7 cellular contexts compared by ENCODE assay signal in the genomic region with DNA sequence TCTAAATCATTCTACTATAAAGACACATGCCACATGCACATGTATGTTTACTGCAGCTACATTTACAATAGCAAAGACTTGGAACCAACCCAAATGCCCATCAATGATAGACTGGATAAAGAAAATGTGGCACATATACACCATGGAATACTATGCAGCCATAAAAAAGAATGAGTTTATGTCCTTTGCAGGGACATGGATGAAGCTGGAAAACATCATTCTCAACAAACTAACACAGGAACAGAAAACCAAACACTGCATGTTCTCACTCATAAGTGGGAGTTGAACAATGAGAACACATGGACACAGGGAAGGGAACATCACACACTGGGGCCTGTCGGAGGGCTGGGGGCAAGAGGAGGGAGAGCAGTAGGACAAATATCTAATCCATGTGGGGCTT.
DNase-seq lines count a peak whose midpoint lies in the region; ATAC-seq and TF ChIP-seq lines count a peak whose summit lies in the region.
"Not testable (repeated sequence)": the region's sequence is repeated elsewhere in the genome, so short reads cannot be mapped to it uniquely, and the experiment has no call there.

No MANE protein-coding gene starts in this region.

- POLR2A ChIA-PET in CD8-positive, alpha-beta T cell (lab: Charles Lee) = interaction anchor here (4.8 kb wide), 1 partner anchor 20 kb away, joined by 47 read pairs; no protein-coding TSS in a partner anchor
- POLR2A ChIA-PET in activated CD4-positive, alpha-beta memory T cell treated with anti-CD3 and anti-CD28 coated beads for 36 hours (lab: Charles Lee) = not testable (repeated sequence)

- not testable (repeated sequence) for DNase-seq in CD8-positive, alpha-beta T cell; SJCRH30; activated CD4-positive, alpha-beta memory T cell treated with anti-CD3 and anti-CD28 coated beads for 36 hours; endothelial cell (ENCODE audit: low spot score); natural killer cell; stimulated activated naive B cell treated with anti-CD40 and anti-IgM and Interleukin-4, amounts not matched to agents 10 μg/mL and 1 μg/mL and 100 μg/mL, for 72 hours

- peaks cover 82% of the 10 kb centered on the region for H3K4me1 Mint-ChIP-seq in CD8-positive, alpha-beta T cell (ENCODE audit: low read depth)
- peaks cover 74% of the 10 kb centered on the region for H3K4me1 Mint-ChIP-seq in activated CD4-positive, alpha-beta memory T cell treated with anti-CD3 and anti-CD28 coated beads for 36 hours (ENCODE audit: low read depth)
- H3K4me1 Mint-ChIP-seq in activated naive CD8-positive, alpha-beta T cell (ENCODE audit: low read depth) = peaks cover 83% of the 10 kb centered on the region
- peaks cover 72% of the 10 kb centered on the region for H3K4me1 Mint-ChIP-seq in endothelial cell (ENCODE audit: unreplicated experiment)
- H3K4me1 Mint-ChIP-seq in natural killer cell = peaks cover 87% of the 10 kb centered on the region in 2 donors
- peaks cover 52 to 93% of the 10 kb centered on the region in 2 donors for H3K4me1 Mint-ChIP-seq in stimulated activated naive B cell treated with anti-CD40 and anti-IgM and Interleukin-4, amounts not matched to agents 10 μg/mL and 1 μg/mL and 100 μg/mL, for 72 hours

- intact Hi-C loops in CD8-positive, alpha-beta T cell (cut with DNase I, micrococcal nuclease); activated CD4-positive, alpha-beta memory T cell treated with anti-CD3 and anti-CD28 coated beads for 36 hours (cut with micrococcal nuclease); natural killer cell (cut with micrococcal nuclease): not testable (repeated sequence)

- H3K36me3 ChIP-seq in CD8-positive, alpha-beta T cell (ENCODE audit: insufficient read depth, low read length); SJCRH30: not testable (repeated sequence)

- not testable (repeated sequence) for H3K4me3 ChIP-seq in CD8-positive, alpha-beta T cell (ENCODE audit: low read depth, low read length); SJCRH30

- not testable (repeated sequence) for H3K9me3 Mint-ChIP-seq in CD8-positive, alpha-beta T cell; activated CD4-positive, alpha-beta memory T cell treated with anti-CD3 and anti-CD28 coated beads for 36 hours; activated naive CD8-positive, alpha-beta T cell (ENCODE audit: low read depth); endothelial cell (ENCODE audit: unreplicated experiment); natural killer cell
- peaks cover 10 to 13% of the 10 kb centered on the region in 2 donors for H3K9me3 Mint-ChIP-seq in stimulated activated naive B cell treated with anti-CD40 and anti-IgM and Interleukin-4, amounts not matched to agents 10 μg/mL and 1 μg/mL and 100 μg/mL, for 72 hours

- peak overlapping the region; percentile 23 for H3K4me3 Mint-ChIP-seq in CD8-positive, alpha-beta T cell
- H3K4me3 Mint-ChIP-seq in activated CD4-positive, alpha-beta memory T cell treated with anti-CD3 and anti-CD28 coated beads for 36 hours; stimulated activated naive B cell treated with anti-CD40 and anti-IgM and Interleukin-4, amounts not matched to agents 10 μg/mL and 1 μg/mL and 100 μg/mL, for 72 hours: not testable (repeated sequence)
- peak overlapping the region; percentile 38 for H3K4me3 Mint-ChIP-seq in activated naive CD8-positive, alpha-beta T cell
- H3K4me3 Mint-ChIP-seq in endothelial cell (ENCODE audit: unreplicated experiment) (peak overlapping the region; percentile 70), natural killer cell (peak overlapping the region; percentile 49)

- H3K27me3 ChIP-seq in CD8-positive, alpha-beta T cell (ENCODE audit: insufficient read depth, low read length); SJCRH30: not testable (repeated sequence)

- peaks cover 70% of the 10 kb centered on the region for H3K4me1 ChIP-seq in CD8-positive, alpha-beta T cell (ENCODE audit: insufficient read depth, low read length)
- peaks cover 21% of the 10 kb centered on the region for H3K4me1 ChIP-seq in SJCRH30

- H3K27ac ChIP-seq in CD8-positive, alpha-beta T cell (ENCODE audit: low read depth, low read length) = not testable (repeated sequence)
- peak overlapping the region; percentile 95 for H3K27ac ChIP-seq in SJCRH30

- peak overlapping the region; percentile 90 for H3K27ac Mint-ChIP-seq in CD8-positive, alpha-beta T cell
- peak overlapping the region; percentile 61 for H3K27ac Mint-ChIP-seq in activated CD4-positive, alpha-beta memory T cell treated with anti-CD3 and anti-CD28 coated beads for 36 hours
- H3K27ac Mint-ChIP-seq in activated naive CD8-positive, alpha-beta T cell = peak overlapping the region; percentile 91
- H3K27ac Mint-ChIP-seq in endothelial cell (ENCODE audit: unreplicated experiment) (peak overlapping the region; percentile 100), natural killer cell (peak overlapping the region; percentile 77 to 92)
- peak overlapping the region; percentile 33 for H3K27ac Mint-ChIP-seq in stimulated activated naive B cell treated with anti-CD40 and anti-IgM and Interleukin-4, amounts not matched to agents 10 μg/mL and 1 μg/mL and 100 μg/mL, for 72 hours

- not testable (repeated sequence) for H3K27me3 Mint-ChIP-seq in CD8-positive, alpha-beta T cell (ENCODE audit: low read depth); activated CD4-positive, alpha-beta memory T cell treated with anti-CD3 and anti-CD28 coated beads for 36 hours; activated naive CD8-positive, alpha-beta T cell; endothelial cell (ENCODE audit: unreplicated experiment); natural killer cell (ENCODE audit: low read depth in 2 of 2); stimulated activated naive B cell treated with anti-CD40 and anti-IgM and Interleukin-4, amounts not matched to agents 10 μg/mL and 1 μg/mL and 100 μg/mL, for 72 hours

- peaks cover 20% of the 10 kb centered on the region for H3K36me3 Mint-ChIP-seq in CD8-positive, alpha-beta T cell
- H3K36me3 Mint-ChIP-seq in activated CD4-positive, alpha-beta memory T cell treated with anti-CD3 and anti-CD28 coated beads for 36 hours = peaks cover 15% of the 10 kb centered on the region
- not testable (repeated sequence) for H3K36me3 Mint-ChIP-seq in activated naive CD8-positive, alpha-beta T cell; natural killer cell
- H3K36me3 Mint-ChIP-seq in endothelial cell (ENCODE audit: low read depth, unreplicated experiment) = peaks cover 29% of the 10 kb centered on the region
- peaks cover 32 to 46% of the 10 kb centered on the region in 2 donors for H3K36me3 Mint-ChIP-seq in stimulated activated naive B cell treated with anti-CD40 and anti-IgM and Interleukin-4, amounts not matched to agents 10 μg/mL and 1 μg/mL and 100 μg/mL, for 72 hours

- ATAC-seq in CD8-positive, alpha-beta T cell; natural killer cell; stimulated activated naive B cell treated with anti-CD40 and anti-IgM and Interleukin-4, amounts not matched to agents 10 μg/mL and 1 μg/mL and 100 μg/mL, for 72 hours (replicated peaks): not testable (repeated sequence)

- TF ChIP-seq CTCF in CD8-positive, alpha-beta T cell (IDR thresholded peaks at IDR 0.05); endothelial cell (IDR thresholded peaks at IDR 0.05; ENCODE audit: unreplicated experiment); natural killer cell (IDR thresholded peaks at IDR 0.05): not testable (repeated sequence)

- not testable (repeated sequence) for H3K9me3 ChIP-seq in CD8-positive, alpha-beta T cell (ENCODE audit: low read length); SJCRH30 (replicated peaks)

- CTCF ChIA-PET in CD8-positive, alpha-beta T cell (lab: Charles Lee) = interaction anchor here (0.5 kb wide), 1 partner anchor 28 kb away, joined by 4 read pairs; no protein-coding TSS in a partner anchor
- CTCF ChIA-PET in activated CD4-positive, alpha-beta memory T cell treated with anti-CD3 and anti-CD28 coated beads for 36 hours (lab: Charles Lee) = not testable (repeated sequence)

Comparison
In these comparisons a context has a peak if more than half of its experiments do, and no peak if none do; other contexts are left out.
1. H3K27ac Mint-ChIP-seq: peak in every context shown above with its lines; median percentile 100 in endothelial cell; 91 in activated naive CD8-positive, alpha-beta T cell; 90 in CD8-positive, alpha-beta T cell; 84 in natural killer cell; 61 in activated CD4-positive, alpha-beta memory T cell treated with anti-CD3 and anti-CD28 coated beads for 36 hours; 33 in stimulated activated naive B cell treated with anti-CD40 and anti-IgM and Interleukin-4, amounts not matched to agents 10 μg/mL and 1 μg/mL and 100 μg/mL, for 72 hours.